ENCODE assay signal across 8 cellular contexts in genomic region chr7:17234398-17235021, GRCh38.
A peak's percentile ranks its signal among the peaks of the same experiment; 100 is the strongest.
DNase-seq lines count a peak whose midpoint lies in the region; TF ChIP-seq lines count a peak whose summit lies in the region.

No MANE protein-coding gene starts in this region.

- H3K4me3 ChIP-seq in GM12865 (ENCODE audit: low read depth, low read length), result peak overlapping the region; percentile 34
- H3K4me3 ChIP-seq in fibroblast of mammary gland (ENCODE audit: control insufficient read depth, low read depth, low read length), result no peak overlapping the region
- H3K4me3 ChIP-seq in skeletal muscle cell (ENCODE audit: low read depth, low read length), result no peak overlapping the region

- H3K27ac Mint-ChIP-seq in HFFc6 (peak overlapping the region; percentile 99), glutamatergic neuron (ENCODE audit: unreplicated experiment) (no peak overlapping the region)

- TF ChIP-seq CTCF in GM12865 (IDR thresholded peaks at IDR 0.05; ENCODE audit: insufficient read depth, low read depth, low read length, missing control alignments), result no peak
- TF ChIP-seq CTCF in HFFc6 (IDR thresholded peaks at IDR 0.05), result no peak
- TF ChIP-seq CTCF in fibroblast of mammary gland (conservative IDR thresholded peaks at IDR 0.05; ENCODE audit: control insufficient read depth, insufficient read depth, low read depth, low read length), result peak; percentile 9
- no peak for TF ChIP-seq CTCF in glutamatergic neuron (IDR thresholded peaks at IDR 0.05; ENCODE audit: partially characterized antibody, unreplicated experiment)

- peaks cover 5% of the 10 kb centered on the region; the same call in 1 of the 2 replicates for H3K27me3 Mint-ChIP-seq in HFFc6 (ENCODE audit: insufficient read depth)
- no peaks in the 10 kb centered on the region for H3K27me3 Mint-ChIP-seq in glutamatergic neuron (ENCODE audit: unreplicated experiment)

- H3K4me3 Mint-ChIP-seq in HFFc6 (peak overlapping the region; percentile 69), glutamatergic neuron (ENCODE audit: unreplicated experiment) (no peak overlapping the region)

- no peaks in the 10 kb centered on the region for H3K9me3 Mint-ChIP-seq in HFFc6
- no peaks in the 10 kb centered on the region for H3K9me3 Mint-ChIP-seq in glutamatergic neuron (ENCODE audit: unreplicated experiment)

- H3K4me1 Mint-ChIP-seq in HFFc6 (ENCODE audit: low read depth), result peaks cover 52% of the 10 kb centered on the region
- no peaks in the 10 kb centered on the region for H3K4me1 Mint-ChIP-seq in glutamatergic neuron (ENCODE audit: low read depth, unreplicated experiment)

- DNase-seq in GM12865 (ENCODE audit: low read depth) (peak; percentile 89), HFFc6 (peak; percentile 95), NAMALWA (ENCODE audit: low spot score) (peak; percentile 44), activated T-cell treated with anti-CD3 and anti-CD28 coated beads for 24 hours (ENCODE audit: low read depth) (peak; percentile 53), fibroblast of mammary gland (ENCODE audit: low read depth) (peak; percentile 97), skeletal muscle cell (ENCODE audit: low read depth) (peak; percentile 83), glutamatergic neuron (no peak), NCI-H1436 (lab: John Stamatoyannopoulos, UW) (no peak)

- H3K36me3 Mint-ChIP-seq in HFFc6 (ENCODE audit: low read depth) (no peaks in the 10 kb centered on the region), glutamatergic neuron (ENCODE audit: unreplicated experiment) (no peaks in the 10 kb centered on the region)

Comparison
In these comparisons a context has a peak if more than half of its experiments do, and no peak if none do; other contexts are left out.
1. DNase-seq: peak in GM12865 (single experiment), HFFc6 (single experiment), NAMALWA (single experiment), activated T-cell treated with anti-CD3 and anti-CD28 coated beads for 24 hours (single experiment), fibroblast of mammary gland (single experiment) and skeletal muscle cell (single experiment); none in glutamatergic neuron (single experiment) and NCI-H1436 (single experiment).